Comparison of ENCODE assay signal across 8 cellular contexts in the genomic region with DNA sequence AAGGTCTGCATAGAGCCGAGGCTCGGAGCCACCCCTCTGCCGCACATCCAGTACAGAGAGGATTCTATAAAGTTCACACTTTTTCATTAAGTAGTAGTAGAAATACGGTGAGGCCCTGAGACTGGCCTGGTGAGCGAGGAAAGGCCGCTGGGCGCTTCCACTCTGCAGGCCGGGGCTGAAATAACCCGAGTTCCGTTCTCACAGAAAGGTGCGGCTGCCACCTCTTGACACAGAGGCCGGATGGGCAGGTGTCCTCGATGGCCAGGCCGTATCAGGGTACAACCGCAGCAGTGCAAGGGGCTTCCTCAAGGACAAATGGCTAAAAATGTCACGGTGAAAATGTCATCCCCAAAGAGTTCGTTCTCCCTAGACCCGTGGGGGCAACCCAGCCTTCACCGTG. TPM values are rescaled to one million over a fixed set of nuclear protein-coding genes. Genes with fewer than 3 reads are reported as not detected.
DNase-seq lines count a peak whose midpoint lies in the region; ATAC-seq and TF ChIP-seq lines count a peak whose summit lies in the region.

No MANE protein-coding gene starts in this region.

- CTCF ChIA-PET in HCT116 (lab: Charles Lee), result interaction anchor here (1.2 to 1.8 kb wide), 2 partner anchors 15 to 110 kb away, joined by 3 to 9 read pairs; partner anchors contain the start of genes CENPX and LRRC45

- peaks cover 4% of the 10 kb centered on the region for H3K4me1 Mint-ChIP-seq in glutamatergic neuron (ENCODE audit: low read depth, unreplicated experiment)
- peaks cover 11% of the 10 kb centered on the region for H3K4me1 Mint-ChIP-seq in stimulated activated effector memory CD8-positive, alpha-beta T cell treated with anti-CD3 and anti-CD28 coated beads, Interleukin-12 subunit alpha, Interleukin-12 subunit beta, amount 100 ng/mL, for 72 hours

- H3K4me1 ChIP-seq in HCT116 (ENCODE audit: control insufficient read depth in 1 of 2, insufficient read depth in 2 of 2, low read length in 2 of 2), result peaks cover 39 to 53% of the 10 kb centered on the region in 2 experiments

- POLR2A ChIA-PET in HCT116 (lab: Charles Lee), result no interaction called here

- TF ChIP-seq POLR2A in HCT116 (IDR thresholded peaks at IDR 0.05; ENCODE audit: borderline replicate concordance, extremely low read depth, insufficient read depth, insufficient read length), result no peak

- no peaks in the 10 kb centered on the region for H4K20me1 ChIP-seq in HCT116 (ENCODE audit: insufficient read depth)

- no peaks in the 10 kb centered on the region for H3K9me2 ChIP-seq in HCT116 (ENCODE audit: insufficient read depth)

- peak overlapping the region; percentile 66 for H3K4me2 ChIP-seq in HCT116 (ENCODE audit: low read length)

- 0 out of 2 replicates have a peak overlapping the region, but pooled peaks have one; percentile 27 for H3K9ac ChIP-seq in HCT116 (ENCODE audit: low read length)
- H3K9ac ChIP-seq in SK-N-MC (ENCODE audit: insufficient read length), result no peak overlapping the region

- no peaks in the 10 kb centered on the region for H3K9me3 ChIP-seq in HCT116 (ENCODE audit: control insufficient read depth in 1 of 2, insufficient read depth in 1 of 2, low read depth in 1 of 2, low read length in 2 of 2)
- H3K9me3 ChIP-seq in SK-N-MC (ENCODE audit: low read depth, low read length), result no peaks in the 10 kb centered on the region

- H3K27ac ChIP-seq in HCT116 (ENCODE audit: low read depth, low read length) (peak overlapping the region; percentile 60), SK-N-MC (no peak overlapping the region)

- H3K27me3 Mint-ChIP-seq in glutamatergic neuron (ENCODE audit: unreplicated experiment), result no peaks in the 10 kb centered on the region

- no peaks in the 10 kb centered on the region for H3K27me3 ChIP-seq in HCT116 (ENCODE audit: insufficient read depth, low read length)

- peaks cover 5% of the 10 kb centered on the region for H3K9me3 Mint-ChIP-seq in glutamatergic neuron (ENCODE audit: unreplicated experiment)
- no peaks in the 10 kb centered on the region for H3K9me3 Mint-ChIP-seq in stimulated activated effector memory CD8-positive, alpha-beta T cell treated with anti-CD3 and anti-CD28 coated beads, Interleukin-12 subunit alpha, Interleukin-12 subunit beta, amount 100 ng/mL, for 72 hours

- BruUV-seq in HCT116 (replicated peaks; lab: Mats Ljungman, UMichigan), result no TSS peak

- DNase-seq in HCT116 (ENCODE audit: low read depth, low spot score) (no peak), SK-N-MC (ENCODE audit: low read depth, low spot score) (no peak), glutamatergic neuron (no peak), NCI-H1436 (lab: John Stamatoyannopoulos, UW) (no peak), NCI-H510A treated with DMSO at 0.1 percent for 48 hours (lab: John Stamatoyannopoulos, UW) (no peak), germinal center (ENCODE audit: low spot score) (no peak), NCI-H1436 treated with DMSO at 0.1 percent for 48 hours (lab: John Stamatoyannopoulos, UW) (no peak)
- DNase-seq in stimulated activated effector memory CD8-positive, alpha-beta T cell treated with anti-CD3 and anti-CD28 coated beads, Interleukin-12 subunit alpha, Interleukin-12 subunit beta, amount 100 ng/mL, for 72 hours (ENCODE audit: low spot score in 2 of 2), result no peak

- H3K36me3 ChIP-seq in HCT116 (ENCODE audit: control insufficient read depth in 1 of 2, insufficient read depth in 2 of 2, low read length in 2 of 2) (peaks cover 21 to 42% of the 10 kb centered on the region in 2 experiments), SK-N-MC (ENCODE audit: insufficient read depth, low read length) (peaks cover 30% of the 10 kb centered on the region; the same call in 1 of the 2 replicates)

- H3K4me3 Mint-ChIP-seq in glutamatergic neuron (ENCODE audit: unreplicated experiment), result peak overlapping the region; percentile 78
- peak overlapping the region; percentile 69 for H3K4me3 Mint-ChIP-seq in stimulated activated effector memory CD8-positive, alpha-beta T cell treated with anti-CD3 and anti-CD28 coated beads, Interleukin-12 subunit alpha, Interleukin-12 subunit beta, amount 100 ng/mL, for 72 hours

- no peak for TF ChIP-seq CTCF in HCT116 (IDR thresholded peaks at IDR 0.05 in 2 of 3, conservative IDR thresholded peaks at IDR 0.05 in 1 of 3; ENCODE audit: borderline replicate concordance in 1 of 3, insufficient read depth in 1 of 3, low read depth in 2 of 3, low read length in 2 of 3)
- TF ChIP-seq CTCF in glutamatergic neuron (IDR thresholded peaks at IDR 0.05; ENCODE audit: partially characterized antibody, unreplicated experiment), result no peak

- TF ChIP-seq RAD21 in HCT116 (IDR thresholded peaks at IDR 0.05; ENCODE audit: low read depth), result no peak

- H3K36me3 Mint-ChIP-seq in glutamatergic neuron (ENCODE audit: unreplicated experiment), result no peaks in the 10 kb centered on the region
- peaks cover 55% of the 10 kb centered on the region for H3K36me3 Mint-ChIP-seq in stimulated activated effector memory CD8-positive, alpha-beta T cell treated with anti-CD3 and anti-CD28 coated beads, Interleukin-12 subunit alpha, Interleukin-12 subunit beta, amount 100 ng/mL, for 72 hours

- H3K4me3 ChIP-seq in HCT116 (replicated peaks in 1 of 2; ENCODE audit: low read depth in 1 of 2, low read length in 2 of 2) (peak overlapping the region; percentile 3 to 5; a peak in 1 of 4 replicates), SK-N-MC (peak overlapping the region; percentile 63)

- no peak overlapping the region for H3K27ac Mint-ChIP-seq in glutamatergic neuron (ENCODE audit: unreplicated experiment)
- peak overlapping the region; percentile 40 for H3K27ac Mint-ChIP-seq in stimulated activated effector memory CD8-positive, alpha-beta T cell treated with anti-CD3 and anti-CD28 coated beads, Interleukin-12 subunit alpha, Interleukin-12 subunit beta, amount 100 ng/mL, for 72 hours

- ATAC-seq in HCT116, result no peak
- ATAC-seq in stimulated activated effector memory CD8-positive, alpha-beta T cell treated with anti-CD3 and anti-CD28 coated beads, Interleukin-12 subunit alpha, Interleukin-12 subunit beta, amount 100 ng/mL, for 72 hours, result no peak

- peaks cover 33% of the 10 kb centered on the region for H3K79me2 ChIP-seq in HCT116 (ENCODE audit: insufficient read depth, low read length)

- no peak overlapping the region for H2AFZ ChIP-seq in HCT116 (ENCODE audit: low read depth, low read length, poor library complexity, severe bottlenecking)

- RAD21 ChIA-PET in HCT116 (lab: Charles Lee; ENCODE audit: low non-redundant PET in 1 of 2, low total read pairs in 2 of 2, uncharacterized antibody in 2 of 2, unreplicated experiment in 2 of 2), result interaction anchor here in 1 of 2 experiments (1.3 kb wide), 1 partner anchor 14 kb away, joined by 3 read pairs; no protein-coding TSS in a partner anchor

- intact Hi-C loops in HCT116 (cut with micrococcal nuclease), result loop anchor here (1.0 to 5.0 kb wide), 2 partner anchors 21 to 110 kb away; partner anchors contain the start of genes ALYREF, ANAPC11, CENPX and LRRC45

TF ChIP-seq in HCT116, 20 proteins besides CTCF, POLR2A, EP300 and RAD21:
- TF ChIP-seq EZH2 (IDR thresholded peaks at IDR 0.05) (no peak), JUND (IDR thresholded peaks at IDR 0.05) (no peak), CBX3 (IDR thresholded peaks at IDR 0.05; ENCODE audit: low read depth) (no peak), SIN3A (IDR thresholded peaks at IDR 0.05; ENCODE audit: low read depth) (no peak), ATF3 (IDR thresholded peaks at IDR 0.05) (no peak), CEBPB (IDR thresholded peaks at IDR 0.05; ENCODE audit: low read depth) (no peak)

RNA-seq across cellular contexts. Expression of gene PCYT2, which starts 0.8 kb away (rescaled TPM):
- total RNA-seq in HCT116 (2021; ENCODE audit: unreplicated experiment) (51.5 TPM), glutamatergic neuron (ENCODE audit: unreplicated experiment) (63.0 TPM)
- 44.1 and 45.7 TPM in 2 replicates for polyA plus RNA-seq in HCT116 (2012)

RNA-seq across cellular contexts. Expression of gene SIRT7, which starts 6.0 kb away (rescaled TPM):
- total RNA-seq in HCT116 (2021; ENCODE audit: unreplicated experiment) (62.6 TPM), glutamatergic neuron (ENCODE audit: unreplicated experiment) (38.7 TPM)
- 43.7 and 50.8 TPM in 2 replicates for polyA plus RNA-seq in HCT116 (2012)

RNA-seq across cellular contexts. Expression of gene NPB, which starts 9.9 kb away (rescaled TPM):
- total RNA-seq in HCT116 (2021; ENCODE audit: unreplicated experiment) (1.2 TPM), glutamatergic neuron (ENCODE audit: unreplicated experiment) (0.96 TPM)
- polyA plus RNA-seq in HCT116 (2012), result 0.56 and 0.90 TPM in 2 replicates

RNA-seq across cellular contexts. Expression of gene MAFG, which starts 15.6 kb away (rescaled TPM):
- 46.8 TPM for total RNA-seq in HCT116 (2021; ENCODE audit: unreplicated experiment)
- polyA plus RNA-seq in HCT116 (2012), result 29.0 and 32.9 TPM in 2 replicates
- 30.6 TPM for total RNA-seq in glutamatergic neuron (ENCODE audit: unreplicated experiment)

RNA-seq across cellular contexts. Expression of gene ANAPC11, which starts 20.4 kb away (rescaled TPM):
- 208 TPM for total RNA-seq in HCT116 (2021; ENCODE audit: unreplicated experiment)
- 367 and 443 TPM in 2 replicates for polyA plus RNA-seq in HCT116 (2012)
- 118 TPM for total RNA-seq in glutamatergic neuron (ENCODE audit: unreplicated experiment)
